In genomic region chr4:184003433-184003832, GRCh38 we compare ENCODE assay signal across 2 cellular contexts.
TF ChIP-seq lines count a peak whose summit lies in the region.

No MANE protein-coding gene starts in this region.

TF ChIP-seq in HepG2, 621 proteins besides CTCF, POLR2A, EP300 and RAD21 (continued from another document):
- no peak for TF ChIP-seq ZNF557 (CRISPR knock-in tag; IDR thresholded peaks at IDR 0.05)
- TF ChIP-seq SP140L (CRISPR knock-in tag; IDR thresholded peaks at IDR 0.05; ENCODE audit: borderline replicate concordance): no peak
- peak; percentile 32; the same call in 1 of the 2 replicates for TF ChIP-seq ZBTB40 (IDR thresholded peaks at IDR 0.05)
- peak; percentile 95 for TF ChIP-seq ZBTB40 (CRISPR knock-in tag; IDR thresholded peaks at IDR 0.05)

TF ChIP-seq in GM12878, 131 proteins besides CTCF, POLR2A, EP300 and RAD21 (continued from another document):
- TF ChIP-seq ZBTB40 (IDR thresholded peaks at IDR 0.05; ENCODE audit: borderline replicate concordance) (peak; percentile 43), FOS (IDR thresholded peaks at IDR 0.05; ENCODE audit: borderline replicate concordance, extremely low read depth, insufficient read length) (no peak), SRF (IDR thresholded peaks at IDR 0.05; ENCODE audit: low read depth in 2 of 2, low read length in 2 of 2) (no peak), HDAC6 (IDR thresholded peaks at IDR 0.05; ENCODE audit: unreplicated experiment) (no peak), LARP7 (IDR thresholded peaks at IDR 0.05) (no peak)
